Comparison of ENCODE assay signal across 8 cellular contexts in genomic region chr18:80109676-80110078, GRCh38. TPM values are rescaled to one million over a fixed set of nuclear protein-coding genes. Genes with fewer than 3 reads are reported as not detected.
DNase-seq lines count a peak whose midpoint lies in the region; ATAC-seq, FAIRE-seq and TF ChIP-seq lines count a peak whose summit lies in the region.

No MANE protein-coding gene starts in this region.

- H4K20me1 ChIP-seq in K562 (replicated peaks; ENCODE audit: control insufficient read depth, insufficient read depth, low read length) = peaks cover 22% of the 10 kb centered on the region

- ATAC-seq in HG02885 (IDR thresholded peaks at IDR 0.05; ENCODE audit: poor library complexity, unreplicated experiment) = peak; percentile 37
- ATAC-seq in K562 = peak; percentile 13

- FAIRE-seq in K562 (lab: Jason Lieb, UNC) = no peak

- no peak for TF ChIP-seq CTCF in AG10803 (conservative IDR thresholded peaks at IDR 0.05; ENCODE audit: low read length)
- TF ChIP-seq CTCF in GM12865 (IDR thresholded peaks at IDR 0.05; ENCODE audit: insufficient read depth, low read depth, low read length, missing control alignments) = no peak
- no peak for TF ChIP-seq CTCF in K562 (IDR thresholded peaks at IDR 0.05 in 2 of 3, conservative IDR thresholded peaks at IDR 0.05 in 1 of 3; ENCODE audit: insufficient read depth in 2 of 3, low read depth in 1 of 3, low read length in 3 of 3)
- no peak for TF ChIP-seq CTCF in sigmoid colon (IDR thresholded peaks at IDR 0.05)

- H3K36me3 ChIP-seq in K562 (ENCODE audit: control insufficient read depth, insufficient read depth, low read length) (peaks cover 13% of the 10 kb centered on the region; the same call in 2 of the 3 replicates), iPS-18a (ENCODE audit: control insufficient read depth, low read depth, low read length) (peaks cover 3% of the 10 kb centered on the region), sigmoid colon (no peaks in the 10 kb centered on the region)

- 0% methylated on average over 1 of the region's 34 CpGs for WGBS in K562 (ENCODE audit: insufficient coverage, low coverage, missing lambda C conversion rate)
- WGBS in sigmoid colon, 2 donors = 0 to 1% methylated on average over 34 of the region's 34 CpGs

- in situ Hi-C loops in K562 (cut with MboI) = no loop called here

- peaks cover 16 to 32% of the 10 kb centered on the region in 2 experiments; a peak in 4 of 5 replicates for H3K4me1 ChIP-seq in K562 (replicated peaks in 1 of 2; ENCODE audit: control insufficient read depth in 2 of 2, insufficient read depth in 2 of 2, low read length in 2 of 2)
- peaks cover 43% of the 10 kb centered on the region for H3K4me1 ChIP-seq in iPS-18a (ENCODE audit: control insufficient read depth, low read depth, low read length)
- H3K4me1 ChIP-seq in sigmoid colon = peaks cover 0 to 17% (median 14%) of the 10 kb centered on the region in 4 donors

- H3K4me2 ChIP-seq in K562 (ENCODE audit: insufficient read depth, low read length) = peak overlapping the region; percentile 49

- H3K79me2 ChIP-seq in K562 (ENCODE audit: control insufficient read depth, insufficient read depth, low read length) = peaks cover 52% of the 10 kb centered on the region

- H3K27me3 ChIP-seq in K562 (ENCODE audit: control insufficient read depth in 2 of 2, insufficient read depth in 2 of 2, low read length in 2 of 2) (no peaks in the 10 kb centered on the region), iPS-18a (ENCODE audit: control insufficient read depth, insufficient read depth, low read length) (no peaks in the 10 kb centered on the region), sigmoid colon (no peaks in the 10 kb centered on the region)

- H3K4me3 ChIP-seq in AG10803 (ENCODE audit: low read length) (peak overlapping the region; percentile 80), GM12865 (ENCODE audit: low read depth, low read length) (peak overlapping the region; percentile 95), K562 (peak overlapping the region; percentile 69), iPS-18a (ENCODE audit: low read length) (peak overlapping the region; percentile 95), sigmoid colon (peak overlapping the region; percentile 39 to 90 (median 75))

- H3K27ac ChIP-seq in K562 (ENCODE audit: extremely low read depth, low read depth, low read length) (peak overlapping the region; percentile 92; the same call in 2 of the 3 replicates), iPS-18a (ENCODE audit: low read length) (no peak overlapping the region), sigmoid colon (peak overlapping the region; percentile 83 to 94 (median 92))

- peak; percentile 27 for DNase-seq in AG10803 (ENCODE audit: low read depth)
- DNase-seq in GM12865 (ENCODE audit: low read depth) = peak; percentile 23
- peak; percentile 87 for DNase-seq in NCI-H69 (lab: John Stamatoyannopoulos, UW)
- DNase-seq in K562 (ENCODE audit: extremely low read depth in 1 of 4, low spot score in 3 of 4) = peak in 2 of 4 experiments; percentile 35 to 56
- peak; percentile 77 for DNase-seq in sigmoid colon
- DNase-seq in ureter (ENCODE audit: low spot score) = no peak

- POLR2A ChIA-PET in K562 (lab: Yijun Ruan, JAX) = interaction anchor here (0.6 to 0.9 kb wide), 3 partner anchors 24 to 44 kb away, joined by 3 read pairs; no protein-coding TSS in a partner anchor

- H3K9me3 ChIP-seq in K562 (replicated peaks; ENCODE audit: control insufficient read depth, insufficient read depth, low read depth, low read length) (no peaks in the 10 kb centered on the region; the same call in 1 of the 2 replicates), iPS-18a (ENCODE audit: control insufficient read depth, low read depth, low read length) (no peaks in the 10 kb centered on the region), sigmoid colon (no peaks in the 10 kb centered on the region)

- TF ChIP-seq POLR2A in K562 (conservative IDR thresholded peaks at IDR 0.05) (no peak), sigmoid colon (IDR thresholded peaks at IDR 0.05) (no peak)

- no peak for TF ChIP-seq RAD21 in K562 (CRISPR knock-in tag; conservative IDR thresholded peaks at IDR 0.05 in 1 of 2, IDR thresholded peaks at IDR 0.05 in 1 of 2)

- no TSS peak for BruUV-seq in K562 (replicated peaks; lab: Mats Ljungman, UMichigan)

- TF ChIP-seq EP300 in K562 (IDR thresholded peaks at IDR 0.05; ENCODE audit: low read length) (no peak), sigmoid colon (IDR thresholded peaks at IDR 0.05) (no peak)

- intact Hi-C loops in K562 (cut with micrococcal nuclease) (loop anchor here (5.0 kb wide), 1 partner anchor 72 kb away; no protein-coding TSS in a partner anchor), sigmoid colon (cut with DNase I) (loop anchor here (2.0 to 10.0 kb wide), 3 partner anchors 75 to 425 kb away; partner anchors contain the start of genes RBFA and TXNL4A)

- H3K9ac ChIP-seq in K562 (ENCODE audit: insufficient read depth in 1 of 2, low read depth in 2 of 2, low read length in 2 of 2) (peak overlapping the region; percentile 78 to 91; a peak in 3 of 4 replicates), iPS-18a (ENCODE audit: low read length) (peak overlapping the region; percentile 64)

- CTCF ChIA-PET in K562 (lab: Yijun Ruan, JAX; ENCODE audit: low intra/inter-chr PET ratio) = no interaction called here

- H2AFZ ChIP-seq in K562 (ENCODE audit: low read depth, low read length) = no peak overlapping the region

- H3K9me1 ChIP-seq in K562 (ENCODE audit: control insufficient read depth, insufficient read depth, low read length) = no peaks in the 10 kb centered on the region

TF ChIP-seq in K562, 482 proteins besides CTCF, POLR2A, EP300 and RAD21 (continues in another document):
- TF ChIP-seq E2F8 (IDR thresholded peaks at IDR 0.05; ENCODE audit: low read depth, partially characterized antibody) (no peak), TEAD2 (tag; IDR thresholded peaks at IDR 0.05) (no peak), PREB (CRISPR knock-in tag; IDR thresholded peaks at IDR 0.05) (no peak)

RNA-seq across cellular contexts. Expression of gene ADNP2, which starts 0.6 kb away (rescaled TPM):
- 21.1 and 36.1 TPM in 2 replicates for total RNA-seq in K562 (2011; cell fraction: chromatin; rRNA removed; ENCODE audit: low replicate concordance)
- 11.2 and 12.2 TPM in 2 replicates for total RNA-seq in K562 (2011; cell fraction: nucleolus; rRNA removed)
- total RNA-seq in K562 (2011; cell fraction: nucleoplasm; rRNA removed) = 18.3 and 23.2 TPM in 2 replicates
- total RNA-seq in K562 (2014; rRNA removed) (14.8 and 16.0 TPM in 2 replicates), K562 (2014; rRNA removed; fragmentation: Illumina TruSeq; extraction: Trizol) (16.0 and 17.6 TPM in 2 replicates), K562 (2015; rRNA removed; fragmentation: Illumina TruSeq; extraction: Trizol) (17.3 and 17.7 TPM in 2 replicates), K562 (2021) (22.9 and 24.3 TPM in 2 replicates), sigmoid colon (10 to 100 TPM; 13.0 to 18.0 (median 13.3) TPM), ureter (28.0 TPM)
- polyA plus RNA-seq in K562 (2011; rRNA removed) (11.8 and 18.6 TPM in 2 replicates), K562 (2014; fragmentation: Illumina TruSeq; extraction: Trizol) (17.8 and 19.7 TPM in 2 replicates), K562 (2014; fragmentation: Nextera tagmentation; extraction: Ambion mirVana) (10 to 100 TPM in 1 of 2 experiments, 1 to 10 TPM in 1; 5.8 to 11.5 TPM), K562 (2014; rRNA removed) (13.2 and 14.1 TPM in 2 replicates), sigmoid colon (10 to 100 TPM in 1 of 3 donors, 1 to 10 TPM in 2; 3.6 to 10.3 (median 4.9) TPM)
- polyA plus RNA-seq in K562 (2011; cell fraction: cytosol; rRNA removed) = 9.2 and 11.9 TPM in 2 replicates
- 10.0 and 14.9 TPM in 2 replicates for polyA plus RNA-seq in K562 (2011; cell fraction: nucleus; rRNA removed)
- polyA plus RNA-seq in K562 (2012) = 12.6 and 13.8 TPM in 2 replicates
- 20.9 and 22.0 TPM in 2 replicates for polyA minus RNA-seq in K562 (2011; rRNA and poly(A)+ RNA removed)
- 13.3 and 14.4 TPM in 2 replicates for polyA minus RNA-seq in K562 (2011; cell fraction: cytosol; rRNA and poly(A)+ RNA removed)
- polyA minus RNA-seq in K562 (2011; cell fraction: nucleus; rRNA and poly(A)+ RNA removed) = 8.2 and 12.1 TPM in 2 replicates
